In the genomic region with DNA sequence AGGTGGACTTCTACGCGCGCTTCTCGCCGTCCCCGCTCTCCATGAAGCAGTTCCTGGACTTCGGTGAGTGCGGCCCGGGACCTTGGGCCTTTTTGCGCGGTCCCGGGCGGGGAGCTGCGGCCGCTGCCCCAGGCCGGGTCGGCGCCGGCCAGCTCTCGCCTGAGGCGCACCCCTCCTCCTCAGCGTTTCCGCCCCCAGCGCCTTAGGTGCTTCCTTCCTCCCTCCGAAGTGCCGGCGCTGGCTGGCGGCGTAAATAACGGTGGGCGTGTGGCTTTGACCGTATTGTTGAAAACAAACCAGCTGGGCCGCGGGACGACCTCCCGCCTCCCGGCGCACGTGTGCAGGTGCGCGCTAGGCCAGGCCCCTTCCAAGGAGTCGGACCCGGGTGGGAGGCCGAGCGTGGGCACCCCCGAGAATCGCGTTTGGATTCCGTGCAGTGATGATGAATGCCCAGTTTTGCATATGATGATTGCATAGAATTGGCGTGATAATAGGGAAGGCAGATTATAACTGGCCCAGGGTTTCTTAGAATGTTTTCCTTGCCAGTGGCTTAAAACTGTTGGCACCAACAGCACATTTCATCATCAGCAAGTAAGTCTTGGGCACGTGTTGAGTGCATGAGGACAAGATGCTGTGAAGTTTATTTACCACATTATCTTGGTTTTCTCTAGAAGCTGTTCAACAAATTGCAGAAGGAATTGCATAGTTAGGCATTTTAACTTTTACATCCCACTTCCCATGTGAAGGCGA, we compare ENCODE assay signal across 1 cellular context.
TF ChIP-seq lines count a peak whose summit lies in the region.

No MANE protein-coding gene starts in this region.

TF ChIP-seq in HepG2, 621 proteins besides CTCF, POLR2A, EP300 and RAD21 (continued from another document and continues in another):
- no peak; the same call in 1 of the 2 replicates for TF ChIP-seq ZNF501 (CRISPR knock-in tag; IDR thresholded peaks at IDR 0.05)
- TF ChIP-seq, protein P1, sequence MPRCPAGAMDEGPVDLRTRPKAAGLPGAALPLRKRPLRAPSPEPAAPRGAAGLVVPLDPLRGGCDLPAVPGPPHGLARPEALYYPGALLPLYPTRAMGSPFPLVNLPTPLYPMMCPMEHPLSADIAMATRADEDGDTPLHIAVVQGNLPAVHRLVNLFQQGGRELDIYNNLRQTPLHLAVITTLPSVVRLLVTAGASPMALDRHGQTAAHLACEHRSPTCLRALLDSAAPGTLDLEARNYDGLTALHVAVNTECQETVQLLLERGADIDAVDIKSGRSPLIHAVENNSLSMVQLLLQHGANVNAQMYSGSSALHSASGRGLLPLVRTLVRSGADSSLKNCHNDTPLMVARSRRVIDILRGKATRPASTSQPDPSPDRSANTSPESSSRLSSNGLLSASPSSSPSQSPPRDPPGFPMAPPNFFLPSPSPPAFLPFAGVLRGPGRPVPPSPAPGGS (CRISPR knock-in tag; IDR thresholded peaks at IDR 0.05), result 0 out of 2 replicates have a peak, but pooled peaks have one; percentile 54
- TF ChIP-seq ZBTB49 (CRISPR knock-in tag; IDR thresholded peaks at IDR 0.05; ENCODE audit: borderline replicate concordance), result no peak
- TF ChIP-seq ZBTB42 (CRISPR knock-in tag; IDR thresholded peaks at IDR 0.05), result no peak; the same call in 1 of the 2 replicates
- TF ChIP-seq CCDC6 (CRISPR knock-in tag; IDR thresholded peaks at IDR 0.05), result peak; percentile 58; the same call in 1 of the 2 replicates
- 0 out of 2 replicates have a peak, but pooled peaks have one; percentile 39 for TF ChIP-seq TEF (CRISPR knock-in tag; IDR thresholded peaks at IDR 0.05)
- TF ChIP-seq SMARCE1 (IDR thresholded peaks at IDR 0.05; ENCODE audit: borderline replicate concordance), result no peak
- no peak for TF ChIP-seq REPIN1 (CRISPR knock-in tag; IDR thresholded peaks at IDR 0.05; ENCODE audit: borderline replicate concordance, low read depth)
- TF ChIP-seq MED1 (CRISPR knock-in tag; IDR thresholded peaks at IDR 0.05), result peak; percentile 26; the same call in 1 of the 2 replicates
- no peak for TF ChIP-seq ZNF496 (CRISPR knock-in tag; IDR thresholded peaks at IDR 0.05; ENCODE audit: insufficient replicate concordance)
- no peak for TF ChIP-seq EED (CRISPR knock-in tag; IDR thresholded peaks at IDR 0.05)
- TF ChIP-seq ZNF687 (CRISPR knock-in tag; IDR thresholded peaks at IDR 0.05), result peak; percentile 77
- TF ChIP-seq ZNF33B (CRISPR knock-in tag; IDR thresholded peaks at IDR 0.05), result peak; percentile 89; the same call in 1 of the 2 replicates
- TF ChIP-seq ZNF75D (CRISPR knock-in tag; IDR thresholded peaks at IDR 0.05; ENCODE audit: borderline replicate concordance), result no peak
- TF ChIP-seq NFYB (CRISPR knock-in tag; IDR thresholded peaks at IDR 0.05), result no peak
- peak; percentile 78 for TF ChIP-seq HDAC1 (CRISPR knock-in tag; IDR thresholded peaks at IDR 0.05)
- TF ChIP-seq, protein P2, sequence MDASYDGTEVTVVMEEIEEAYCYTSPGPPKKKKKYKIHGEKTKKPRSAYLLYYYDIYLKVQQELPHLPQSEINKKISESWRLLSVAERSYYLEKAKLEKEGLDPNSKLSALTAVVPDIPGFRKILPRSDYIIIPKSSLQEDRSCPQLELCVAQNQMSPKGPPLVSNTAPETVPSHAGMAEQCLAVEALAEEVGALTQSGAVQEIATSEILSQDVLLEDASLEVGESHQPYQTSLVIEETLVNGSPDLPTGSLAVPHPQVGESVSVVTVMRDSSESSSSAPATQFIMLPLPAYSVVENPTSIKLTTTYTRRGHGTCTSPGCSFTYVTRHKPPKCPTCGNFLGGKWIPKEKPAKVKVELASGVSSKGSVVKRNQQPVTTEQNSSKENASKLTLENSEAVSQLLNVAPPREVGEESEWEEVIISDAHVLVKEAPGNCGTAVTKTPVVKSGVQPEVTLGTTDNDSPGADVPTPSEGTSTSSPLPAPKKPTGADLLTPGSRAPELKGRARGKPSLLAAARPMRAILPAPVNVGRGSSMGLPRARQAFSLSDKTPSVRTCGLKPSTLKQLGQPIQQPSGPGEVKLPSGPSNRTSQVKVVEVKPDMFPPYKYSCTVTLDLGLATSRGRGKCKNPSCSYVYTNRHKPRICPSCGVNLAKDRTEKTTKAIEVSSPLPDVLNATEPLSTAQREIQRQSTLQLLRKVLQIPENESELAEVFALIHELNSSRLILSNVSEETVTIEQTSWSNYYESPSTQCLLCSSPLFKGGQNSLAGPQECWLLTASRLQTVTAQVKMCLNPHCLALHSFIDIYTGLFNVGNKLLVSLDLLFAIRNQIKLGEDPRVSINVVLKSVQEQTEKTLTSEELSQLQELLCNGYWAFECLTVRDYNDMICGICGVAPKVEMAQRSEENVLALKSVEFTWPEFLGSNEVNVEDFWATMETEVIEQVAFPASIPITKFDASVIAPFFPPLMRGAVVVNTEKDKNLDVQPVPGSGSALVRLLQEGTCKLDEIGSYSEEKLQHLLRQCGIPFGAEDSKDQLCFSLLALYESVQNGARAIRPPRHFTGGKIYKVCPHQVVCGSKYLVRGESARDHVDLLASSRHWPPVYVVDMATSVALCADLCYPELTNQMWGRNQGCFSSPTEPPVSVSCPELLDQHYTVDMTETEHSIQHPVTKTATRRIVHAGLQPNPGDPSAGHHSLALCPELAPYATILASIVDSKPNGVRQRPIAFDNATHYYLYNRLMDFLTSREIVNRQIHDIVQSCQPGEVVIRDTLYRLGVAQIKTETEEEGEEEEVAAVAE (CRISPR knock-in tag; IDR thresholded peaks at IDR 0.05; ENCODE audit: borderline replicate concordance), result no peak
- 0 out of 2 replicates have a peak, but pooled peaks have one; percentile 11 for TF ChIP-seq ZNF276 (CRISPR knock-in tag; IDR thresholded peaks at IDR 0.05; ENCODE audit: low read depth)
- no peak for TF ChIP-seq ZNF674 (CRISPR knock-in tag; IDR thresholded peaks at IDR 0.05; ENCODE audit: low read depth)
- no peak for TF ChIP-seq GABPA (IDR thresholded peaks at IDR 0.05; ENCODE audit: low read depth, low read length)
- TF ChIP-seq GABPA (CRISPR knock-in tag; IDR thresholded peaks at IDR 0.05; ENCODE audit: low read depth), result peak; percentile 46; the same call in 1 of the 2 replicates
- no peak for TF ChIP-seq AKNA (CRISPR knock-in tag; IDR thresholded peaks at IDR 0.05; ENCODE audit: borderline replicate concordance)
- peak; percentile 97 for TF ChIP-seq ZC3H13 (CRISPR knock-in tag; IDR thresholded peaks at IDR 0.05)
- TF ChIP-seq KDM2A (CRISPR knock-in tag; IDR thresholded peaks at IDR 0.05; ENCODE audit: borderline replicate concordance, low read depth), result peak; percentile 63; the same call in 1 of the 2 replicates
- no peak for TF ChIP-seq ZUFSP (CRISPR knock-in tag; IDR thresholded peaks at IDR 0.05; ENCODE audit: borderline replicate concordance)
- TF ChIP-seq ZSCAN22 (CRISPR knock-in tag; IDR thresholded peaks at IDR 0.05), result no peak; the same call in 1 of the 2 replicates
